In the genomic region with DNA sequence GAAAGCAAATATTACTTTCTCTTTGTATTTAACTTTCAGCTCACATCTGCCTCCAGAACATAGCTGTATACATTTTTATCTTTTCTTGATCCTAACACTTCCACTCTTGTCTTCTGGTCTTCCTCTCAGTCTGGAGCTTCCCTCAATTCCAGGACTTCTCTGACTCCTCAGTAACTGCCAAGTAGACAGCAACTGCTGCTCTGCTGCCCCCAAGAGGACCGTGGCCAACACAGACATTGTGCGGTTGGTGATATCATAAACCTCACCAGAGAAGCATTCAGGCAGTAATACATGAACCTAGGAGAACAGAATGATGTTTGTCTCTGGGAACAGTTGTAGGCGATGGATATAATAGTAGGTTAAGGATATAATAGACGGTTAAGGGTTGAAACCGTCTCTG, we compare ENCODE assay signal across 8 cellular contexts. TPM values are rescaled to one million over a fixed set of nuclear protein-coding genes. Genes with fewer than 3 reads are reported as not detected.
A peak's percentile ranks its signal among the peaks of the same experiment; 100 is the strongest.
DNase-seq lines count a peak whose midpoint lies in the region; ATAC-seq and TF ChIP-seq lines count a peak whose summit lies in the region.

No MANE protein-coding gene starts in this region.

- peaks cover 3 to 13% (median 11%) of the 10 kb centered on the region in 5 experiments for H3K9me3 Mint-ChIP-seq in brain

- no peak for ATAC-seq in HG02678 (IDR thresholded peaks at IDR 0.05; ENCODE audit: unreplicated experiment)
- ATAC-seq in HG03108 (IDR thresholded peaks at IDR 0.05; ENCODE audit: unreplicated experiment), result no peak
- no peak for ATAC-seq in GM21576 (IDR thresholded peaks at IDR 0.05; ENCODE audit: unreplicated experiment)

- no peaks in the 10 kb centered on the region for H3K27me3 Mint-ChIP-seq in brain

- no peak overlapping the region for H3K27ac Mint-ChIP-seq in brain

- no peak overlapping the region for H3K4me3 Mint-ChIP-seq in brain

- H3K36me3 Mint-ChIP-seq in brain, result no peaks in the 10 kb centered on the region

- DNase-seq in NCI-H82 (lab: John Stamatoyannopoulos, UW) (peak; percentile 71), NCI-H82 treated with DMSO at 0.1 percent for 48 hours (lab: John Stamatoyannopoulos, UW; ENCODE audit: unreplicated experiment) (no peak), NCI-H1930 (lab: John Stamatoyannopoulos, UW) (peak; percentile 10 to 23), medulla oblongata (ENCODE audit: extremely low spot score) (peak; percentile 32)

- peak; percentile 42 for TF ChIP-seq CTCF in brain (conservative IDR thresholded peaks at IDR 0.05)

- no peaks in the 10 kb centered on the region for H3K4me1 Mint-ChIP-seq in brain

RNA-seq across cellular contexts. Expression of gene FGF12, which starts 45.2 kb away (rescaled TPM):
- polyA plus RNA-seq in brain (ENCODE audit: insufficient read depth, low read depth, low replicate concordance), result 12.7 TPM
